ENCODE assay signal across 27 cellular contexts in genomic region chr2:53312181-53312580, GRCh38.
"Had no signal": no experiment of that assay in that cellular context is flagged by ENCODE, and none has a peak within 500 bp of the region (broad histone marks: within the 10 kb centered on the region; RNA-seq: fewer than 3 reads in every experiment).

No MANE protein-coding gene starts in this region.

- H3K9me3 ChIP-seq: heart left ventricle, lower lobe of right lung, thoracic aorta, uterus had no signal

- DNase-seq: activated B cell treated with CpG ODN at 0.5 μM for 24 hours; activated CD4-positive, alpha-beta T cell treated with anti-CD3 and anti-CD28 coated beads, Interleukin-2, amount 50 U/mL, for 1 hour; activated CD8-positive, alpha-beta memory T cell treated with anti-CD3 and anti-CD28 coated beads, Interleukin-2, amount 10 ng/mL, durations not matched to agents 7 days and 5 days; activated CD8-positive, alpha-beta T cell treated with anti-CD3 and anti-CD28 coated beads, Interleukin-2, amount 10 ng/mL, durations not matched to agents 7 days and 5 days; activated naive CD4-positive, alpha-beta T cell treated with Interleukin-2 at 50 U/mL for 16 hours; activated T-cell treated with anti-CD3 and anti-CD28 coated beads, Interleukin-2, amount 50 U/mL, for 48 hours; anterior cingulate cortex; caudate nucleus; cortex of kidney; effector memory CD8-positive, alpha-beta T cell; foreskin fibroblast; hypothalamus; immature natural killer cell; lower lobe of right lung; natural killer cell; stimulated activated CD4-positive, alpha-beta T cell treated with anti-CD3 and anti-CD28 coated beads, Interleukin-4, amount 100 ng/mL, for 24 hours; T-helper 1 cell; uterus had no signal

- H3K9me3 Mint-ChIP-seq: effector memory CD8-positive, alpha-beta T cell; stimulated activated effector memory CD8-positive, alpha-beta T cell treated with anti-CD3 and anti-CD28 coated beads, Interleukin-12 subunit alpha, Interleukin-12 subunit beta, amount 100 ng/mL, for 72 hours; stimulated activated naive CD8-positive, alpha-beta T cell treated with anti-CD3 and anti-CD28 coated beads, Interleukin-15, Interleukin-2, amounts not matched to agents 100 ng/mL and 50 ng/mL, for 24 hours; T-helper 2 cell treated with Interferon-gamma antibody and Interleukin-4, amounts not matched to agents 5 μg/mL and 100 μg/mL, for 36 hours had no signal

- H3K36me3 ChIP-seq: heart left ventricle, lower lobe of right lung, thoracic aorta, uterus had no signal

- H3K27me3 ChIP-seq: heart left ventricle, uterus had no signal

- H3K36me3 Mint-ChIP-seq: activated CD8-positive, alpha-beta memory T cell treated with anti-CD3 and anti-CD28 coated beads, Interleukin-2, amount 10 ng/mL, durations not matched to agents 7 days and 5 days; activated naive CD8-positive, alpha-beta T cell; brain; immature natural killer cell; natural killer cell; stimulated activated effector memory CD8-positive, alpha-beta T cell treated with anti-CD3 and anti-CD28 coated beads, Interleukin-12 subunit alpha, Interleukin-12 subunit beta, amount 100 ng/mL, for 72 hours had no signal

- H3K4me1 ChIP-seq: lower lobe of right lung, uterus had no signal

- H3K4me3 ChIP-seq: heart left ventricle, lower lobe of right lung, skin epidermis, thoracic aorta, uterus had no signal

- H3K4me3 Mint-ChIP-seq: activated B cell treated with CpG ODN at 0.5 μM for 24 hours; activated CD8-positive, alpha-beta memory T cell treated with anti-CD3 and anti-CD28 coated beads, Interleukin-2, amount 10 ng/mL, durations not matched to agents 7 days and 5 days; activated CD8-positive, alpha-beta T cell treated with anti-CD3 and anti-CD28 coated beads, Interleukin-2, amount 10 ng/mL, durations not matched to agents 7 days and 5 days; activated naive CD8-positive, alpha-beta T cell; brain; effector memory CD8-positive, alpha-beta T cell; immature natural killer cell; natural killer cell; stimulated activated effector memory CD8-positive, alpha-beta T cell treated with anti-CD3 and anti-CD28 coated beads, Interleukin-12 subunit alpha, Interleukin-12 subunit beta, amount 100 ng/mL, for 72 hours; stimulated activated naive CD8-positive, alpha-beta T cell treated with anti-CD3 and anti-CD28 coated beads, Interleukin-15, Interleukin-2, amounts not matched to agents 100 ng/mL and 50 ng/mL, for 24 hours; T-helper 2 cell treated with Interferon-gamma antibody and Interleukin-4, amounts not matched to agents 5 μg/mL and 100 μg/mL, for 36 hours had no signal

- H3K27ac ChIP-seq: lower lobe of right lung, skin epidermis, thoracic aorta, uterus had no signal

- ATAC-seq: activated CD8-positive, alpha-beta memory T cell treated with anti-CD3 and anti-CD28 coated beads, Interleukin-2, amount 10 ng/mL, durations not matched to agents 7 days and 5 days; activated CD8-positive, alpha-beta T cell treated with anti-CD3 and anti-CD28 coated beads, Interleukin-2, amount 10 ng/mL, durations not matched to agents 7 days and 5 days; effector memory CD8-positive, alpha-beta T cell; lower lobe of right lung; natural killer cell; sciatic nerve had no signal

- H3K27me3 Mint-ChIP-seq: activated B cell treated with CpG ODN at 0.5 μM for 24 hours; activated CD8-positive, alpha-beta memory T cell treated with anti-CD3 and anti-CD28 coated beads, Interleukin-2, amount 10 ng/mL, durations not matched to agents 7 days and 5 days; activated naive CD8-positive, alpha-beta T cell; effector memory CD8-positive, alpha-beta T cell had no signal

- H3K27ac Mint-ChIP-seq: activated B cell treated with CpG ODN at 0.5 μM for 24 hours; activated CD8-positive, alpha-beta memory T cell treated with anti-CD3 and anti-CD28 coated beads, Interleukin-2, amount 10 ng/mL, durations not matched to agents 7 days and 5 days; activated CD8-positive, alpha-beta T cell treated with anti-CD3 and anti-CD28 coated beads, Interleukin-2, amount 10 ng/mL, durations not matched to agents 7 days and 5 days; activated naive CD8-positive, alpha-beta T cell; brain; effector memory CD8-positive, alpha-beta T cell; immature natural killer cell; natural killer cell; stimulated activated effector memory CD8-positive, alpha-beta T cell treated with anti-CD3 and anti-CD28 coated beads, Interleukin-12 subunit alpha, Interleukin-12 subunit beta, amount 100 ng/mL, for 72 hours; stimulated activated naive CD8-positive, alpha-beta T cell treated with anti-CD3 and anti-CD28 coated beads, Interleukin-15, Interleukin-2, amounts not matched to agents 100 ng/mL and 50 ng/mL, for 24 hours; T-helper 2 cell treated with Interferon-gamma antibody and Interleukin-4, amounts not matched to agents 5 μg/mL and 100 μg/mL, for 36 hours had no signal

- H3K4me1 Mint-ChIP-seq: activated B cell treated with CpG ODN at 0.5 μM for 24 hours; activated CD8-positive, alpha-beta memory T cell treated with anti-CD3 and anti-CD28 coated beads, Interleukin-2, amount 10 ng/mL, durations not matched to agents 7 days and 5 days; brain; immature natural killer cell; natural killer cell; stimulated activated effector memory CD8-positive, alpha-beta T cell treated with anti-CD3 and anti-CD28 coated beads, Interleukin-12 subunit alpha, Interleukin-12 subunit beta, amount 100 ng/mL, for 72 hours had no signal
